ENCODE assay signal across 19 cellular contexts in genomic region chr13:113730831-113731191, GRCh38.
"Had no signal": no experiment of that assay in that cellular context is flagged by ENCODE, and none has a peak within 500 bp of the region (broad histone marks: within the 10 kb centered on the region; RNA-seq: fewer than 3 reads in every experiment).

No MANE protein-coding gene starts in this region.

- H3K36me3 Mint-ChIP-seq: activated naive CD4-positive, alpha-beta T cell treated with anti-CD3 and anti-CD28 coated beads, Interleukin-2, amount 50 U/mL, for 24 hours; naive thymus-derived CD8-positive, alpha-beta T cell; T-cell; type B pancreatic cell had no signal

- DNase-seq: activated CD4-positive, alpha-beta T cell treated with anti-CD3 and anti-CD28 coated beads for 48 hours; activated T-cell treated with anti-CD3 and anti-CD28 coated beads for 4 hours; cerebellar nuclear complex; dermis blood vessel endothelial cell; endodermal cell; erythroblast; hypothalamus; naive thymus-derived CD8-positive, alpha-beta T cell; nucleus accumbens; psoas muscle; stimulated activated CD4-positive, alpha-beta T cell treated with anti-CD3 and anti-CD28 coated beads, Interleukin-1b, Interleukin-23, amount 100 ng/mL, for 48 hours; stimulated activated naive CD4-positive, alpha-beta T cell; T-cell had no signal

- H3K9me3 Mint-ChIP-seq: activated naive CD4-positive, alpha-beta T cell treated with anti-CD3 and anti-CD28 coated beads, Interleukin-2, amount 50 U/mL, for 24 hours; activated T-helper 17 cell treated with anti-CD3 and anti-CD28 coated beads, Interleukin-2, amount 50 U/mL, for 72 hours; endodermal cell; T-cell; type B pancreatic cell had no signal

- H3K9me3 ChIP-seq: psoas muscle, suprapubic skin had no signal

- ATAC-seq: activated T-helper 17 cell treated with anti-CD3 and anti-CD28 coated beads, Interleukin-2, amount 50 U/mL, for 72 hours; psoas muscle; sciatic nerve; T-cell had no signal

- H3K4me1 Mint-ChIP-seq: activated naive CD4-positive, alpha-beta T cell treated with anti-CD3 and anti-CD28 coated beads, Interleukin-2, amount 50 U/mL, for 24 hours; activated T-helper 17 cell treated with anti-CD3 and anti-CD28 coated beads, Interleukin-2, amount 50 U/mL, for 72 hours; endodermal cell had no signal

- H3K27ac Mint-ChIP-seq: activated naive CD4-positive, alpha-beta T cell treated with anti-CD3 and anti-CD28 coated beads, Interleukin-2, amount 50 U/mL, for 24 hours; activated T-helper 17 cell treated with anti-CD3 and anti-CD28 coated beads, Interleukin-2, amount 50 U/mL, for 72 hours; endodermal cell; type B pancreatic cell had no signal

- H3K4me3 ChIP-seq: psoas muscle, spleen, suprapubic skin had no signal

- H3K4me3 Mint-ChIP-seq: activated naive CD4-positive, alpha-beta T cell treated with anti-CD3 and anti-CD28 coated beads, Interleukin-2, amount 50 U/mL, for 24 hours; activated T-helper 17 cell treated with anti-CD3 and anti-CD28 coated beads, Interleukin-2, amount 50 U/mL, for 72 hours; endodermal cell; T-cell; type B pancreatic cell had no signal

- H3K4me1 ChIP-seq: psoas muscle had no signal

- H3K27ac ChIP-seq: psoas muscle, spleen, suprapubic skin had no signal

- H3K36me3 ChIP-seq: spleen, suprapubic skin had no signal

- H3K27me3 Mint-ChIP-seq: activated T-helper 17 cell treated with anti-CD3 and anti-CD28 coated beads, Interleukin-2, amount 50 U/mL, for 72 hours had no signal
